ENCODE assay signal across 14 cellular contexts in genomic region chr12:79020106-79020505, GRCh38.
DNase-seq lines count a peak whose midpoint lies in the region; ATAC-seq and TF ChIP-seq lines count a peak whose summit lies in the region.
"Had no signal": no experiment of that assay in that cellular context is flagged by ENCODE, and none has a peak within 500 bp of the region (broad histone marks: within the 10 kb centered on the region; RNA-seq: fewer than 3 reads in every experiment).

No MANE protein-coding gene starts in this region.

- BruUV-seq in mammary epithelial cell (replicated peaks; lab: Mats Ljungman, UMichigan) = no TSS peak

- peaks cover 10% of the 10 kb centered on the region for H3K4me1 ChIP-seq in mammary epithelial cell (ENCODE audit: insufficient read depth, low read length)
- H3K4me1 ChIP-seq: heart left ventricle, left lung, Peyer's patch had no signal

- H2AFZ ChIP-seq in mammary epithelial cell (ENCODE audit: low read depth, low read length) = no peak overlapping the region

- peak overlapping the region; percentile 17 to 37 for H3K27ac Mint-ChIP-seq in natural killer cell
- H3K27ac Mint-ChIP-seq: activated CD4-positive, alpha-beta T cell treated with anti-CD3 and anti-CD28 coated beads for 36 hours; effector memory CD8-positive, alpha-beta T cell; T-helper 17 cell had no signal

- CTCF ChIA-PET in mammary epithelial cell (lab: Charles Lee; ENCODE audit: low non-redundant PET) = no interaction called here

- 36% methylated on average over 1 of the region's 1 CpG for whole genome bisulfite sequencing in mammary epithelial cell (ENCODE audit: low coverage, missing lambda C conversion rate)

- no peaks in the 10 kb centered on the region for H3K9me3 ChIP-seq in mammary epithelial cell (replicated peaks; ENCODE audit: insufficient read depth, low read length)
- H3K9me3 ChIP-seq: heart left ventricle, Peyer's patch had no signal

- H3K9ac ChIP-seq in mammary epithelial cell (ENCODE audit: insufficient read depth, low read length) = no peak overlapping the region

- TF ChIP-seq CTCF in mammary epithelial cell (conservative IDR thresholded peaks at IDR 0.05 in 1 of 2, IDR thresholded peaks at IDR 0.05 in 1 of 2; ENCODE audit: extremely low read depth in 1 of 2, insufficient read depth in 1 of 2, low read depth in 1 of 2, low read length in 2 of 2) = no peak
- TF ChIP-seq CTCF in natural killer cell (IDR thresholded peaks at IDR 0.05) = no peak
- no peak for TF ChIP-seq CTCF in omental fat pad (IDR thresholded peaks at IDR 0.05)

- H3K4me1 Mint-ChIP-seq in natural killer cell = peaks cover 8 to 9% of the 10 kb centered on the region in 2 donors
- H3K4me1 Mint-ChIP-seq: activated CD4-positive, alpha-beta T cell treated with anti-CD3 and anti-CD28 coated beads for 36 hours; T-helper 17 cell had no signal

- no peaks in the 10 kb centered on the region for H3K27me3 Mint-ChIP-seq in natural killer cell (ENCODE audit: low read depth in 2 of 2)
- H3K27me3 Mint-ChIP-seq: activated CD4-positive, alpha-beta T cell treated with anti-CD3 and anti-CD28 coated beads for 36 hours; effector memory CD8-positive, alpha-beta T cell; T-helper 17 cell had no signal

- no peaks in the 10 kb centered on the region for H3K36me3 Mint-ChIP-seq in natural killer cell

- H3K27me3 ChIP-seq in mammary epithelial cell (ENCODE audit: insufficient read depth, low read length) = no peaks in the 10 kb centered on the region
- H3K27me3 ChIP-seq: heart left ventricle, left lung, Peyer's patch had no signal

- H3K79me2 ChIP-seq in mammary epithelial cell (ENCODE audit: insufficient read depth, low read length) = no peaks in the 10 kb centered on the region

- H3K27ac ChIP-seq in mammary epithelial cell (ENCODE audit: insufficient read depth, low read depth, low read length) = no peak overlapping the region
- H3K27ac ChIP-seq: heart left ventricle, left lung, Peyer's patch had no signal

- intact Hi-C loops in mammary epithelial cell (cut with micrococcal nuclease) (no loop called here), natural killer cell (cut with micrococcal nuclease) (no loop called here)

- ATAC-seq in GM19025 (IDR thresholded peaks at IDR 0.05; ENCODE audit: low read depth, unreplicated experiment) (peak; percentile 17), HG03439 (IDR thresholded peaks at IDR 0.05; ENCODE audit: unreplicated experiment) (peak; percentile 29), natural killer cell (peak in 1 of 3 donors; percentile 53), omental fat pad (ENCODE audit: low FRiP score) (no peak)
- ATAC-seq: activated CD4-positive, alpha-beta T cell treated with anti-CD3 and anti-CD28 coated beads for 36 hours; heart left ventricle; left lung; T-helper 17 cell had no signal

- H3K9me3 Mint-ChIP-seq in natural killer cell = peaks cover 6 to 8% of the 10 kb centered on the region in 2 donors

- no peak overlapping the region for H3K4me2 ChIP-seq in mammary epithelial cell (ENCODE audit: insufficient read depth, low read depth, low read length)

- no peaks in the 10 kb centered on the region for H4K20me1 ChIP-seq in mammary epithelial cell (ENCODE audit: insufficient read depth, low read length)

- H3K4me3 Mint-ChIP-seq in natural killer cell = peak overlapping the region; percentile 49
- H3K4me3 Mint-ChIP-seq: activated CD4-positive, alpha-beta T cell treated with anti-CD3 and anti-CD28 coated beads for 36 hours; effector memory CD8-positive, alpha-beta T cell; T-helper 17 cell had no signal

- in situ Hi-C loops in mammary epithelial cell (cut with MboI; ENCODE audit: low sequenced_read_pairs in 2 of 2) = no loop called here

- H3K36me3 ChIP-seq in mammary epithelial cell (ENCODE audit: insufficient read depth, low read length) = no peaks in the 10 kb centered on the region
- H3K36me3 ChIP-seq: heart left ventricle, left lung, Peyer's patch had no signal

- H3K4me3 ChIP-seq in mammary epithelial cell (replicated peaks in 1 of 3; ENCODE audit: insufficient read depth in 1 of 3, low read depth in 2 of 3, low read length in 3 of 3) = no peak overlapping the region
- H3K4me3 ChIP-seq: heart left ventricle, left lung, Peyer's patch had no signal

- peak; percentile 62 for DNase-seq in mammary epithelial cell
- no peak for DNase-seq in natural killer cell
- no peak for DNase-seq in mesenteric fat pad (ENCODE audit: low spot score)
- no peak for DNase-seq in GDM1 (lab: John Stamatoyannopoulos, UW)
- DNase-seq in omental fat pad (ENCODE audit: low spot score) = no peak
- DNase-seq: activated CD4-positive, alpha-beta T cell treated with anti-CD3 and anti-CD28 coated beads for 36 hours; activated T-cell treated with anti-CD3 and anti-CD28 coated beads, Interleukin-2, amount 50 U/mL, for 1 hour; effector memory CD8-positive, alpha-beta T cell; heart left ventricle; left lung; Peyer's patch; T-helper 17 cell had no signal

- dilution Hi-C loops in mammary epithelial cell (cut with HindIII; ENCODE audit: low sequenced_read_pairs) = no loop called here
